In genomic region chr19:12886943-12887747, GRCh38 we compare ENCODE assay signal across 10 cellular contexts. TPM values are rescaled to one million over a fixed set of nuclear protein-coding genes. Genes with fewer than 3 reads are reported as not detected.
A peak's percentile ranks its signal among the peaks of the same experiment; 100 is the strongest.
DNase-seq lines count a peak whose midpoint lies in the region; ATAC-seq and FAIRE-seq lines count a peak whose summit lies in the region.
"Had no signal": no experiment of that assay in that cellular context is flagged by ENCODE, and none has a peak within 500 bp of the region (broad histone marks: within the 10 kb centered on the region; RNA-seq: fewer than 3 reads in every experiment).

KLF1 (minus strand) TSS chr19:12887201; CDS start chr19:12887140, 61 bp downstream.

- no peak for DNase-seq in activated CD8-positive, alpha-beta memory T cell treated with anti-CD3 and anti-CD28 coated beads, Interleukin-2, amount 10 ng/mL, durations not matched to agents 7 days and 5 days
- no peak for DNase-seq in activated CD8-positive, alpha-beta memory T cell treated with anti-CD3 and anti-CD28 coated beads, Interleukin-2, amount 50 U/mL, for 48 hours
- DNase-seq in activated CD4-positive, alpha-beta memory T cell treated with anti-CD3 and anti-CD28 coated beads for 36 hours = no peak
- DNase-seq in urothelium cell line (ENCODE audit: low spot score) = no peak
- no peak for DNase-seq in DMS53 treated with DMSO at 0.1 percent for 48 hours (lab: John Stamatoyannopoulos, UW; ENCODE audit: unreplicated experiment)
- no peak for DNase-seq in NCI-H748 (lab: John Stamatoyannopoulos, UW; ENCODE audit: unreplicated experiment)
- DNase-seq: RPMI8226 had no signal

- H3K36me3 Mint-ChIP-seq in activated CD8-positive, alpha-beta memory T cell treated with anti-CD3 and anti-CD28 coated beads, Interleukin-2, amount 10 ng/mL, durations not matched to agents 7 days and 5 days = peaks cover 5% of the 10 kb centered on the region
- peaks cover 2% of the 10 kb centered on the region for H3K36me3 Mint-ChIP-seq in activated CD4-positive, alpha-beta memory T cell treated with anti-CD3 and anti-CD28 coated beads for 36 hours
- no peaks in the 10 kb centered on the region for H3K36me3 Mint-ChIP-seq in stimulated activated memory B cell treated with anti-CD40 and anti-IgM and Interleukin-4, amounts not matched to agents 10 μg/mL and 1 μg/mL and 100 μg/mL, for 72 hours

- CTCF ChIA-PET in activated CD8-positive, alpha-beta memory T cell treated with anti-CD3 and anti-CD28 coated beads, Interleukin-2, amount 10 ng/mL, durations not matched to agents 7 days and 5 days (lab: Charles Lee) = interaction anchor here (0.9 to 10.6 kb wide), 7 partner anchors 25 to 126 kb away, joined by 3 to 163 read pairs (median 4); no protein-coding TSS in a partner anchor
- CTCF ChIA-PET in activated CD4-positive, alpha-beta memory T cell treated with anti-CD3 and anti-CD28 coated beads for 36 hours (lab: Charles Lee) = interaction anchor here (1.0 to 3.0 kb wide), 2 partner anchors 45 to 78 kb away, joined by 3 to 33 read pairs; no protein-coding TSS in a partner anchor

- no peak for ATAC-seq in activated CD8-positive, alpha-beta memory T cell treated with anti-CD3 and anti-CD28 coated beads, Interleukin-2, amount 10 ng/mL, durations not matched to agents 7 days and 5 days
- no peak for ATAC-seq in stimulated activated memory B cell treated with anti-CD40 and anti-IgM and Interleukin-4, amounts not matched to agents 10 μg/mL and 1 μg/mL and 100 μg/mL, for 72 hours

- POLR2A ChIA-PET in activated CD4-positive, alpha-beta memory T cell treated with anti-CD3 and anti-CD28 coated beads for 36 hours (lab: Charles Lee) = interaction anchor here (1.4 kb wide), 1 partner anchor 46 kb away, joined by 3 read pairs; the partner anchor contains the start of gene FARSA

- no peak for FAIRE-seq in urothelium cell line (lab: Jason Lieb, UNC)

- H3K4me1 Mint-ChIP-seq in activated CD8-positive, alpha-beta memory T cell treated with anti-CD3 and anti-CD28 coated beads, Interleukin-2, amount 10 ng/mL, durations not matched to agents 7 days and 5 days = peaks cover 41% of the 10 kb centered on the region
- H3K4me1 Mint-ChIP-seq in activated CD4-positive, alpha-beta memory T cell treated with anti-CD3 and anti-CD28 coated beads for 36 hours (ENCODE audit: low read depth) = peaks cover 36% of the 10 kb centered on the region
- peaks cover 35% of the 10 kb centered on the region for H3K4me1 Mint-ChIP-seq in stimulated activated memory B cell treated with anti-CD40 and anti-IgM and Interleukin-4, amounts not matched to agents 10 μg/mL and 1 μg/mL and 100 μg/mL, for 72 hours

- H3K27me3 Mint-ChIP-seq in activated CD8-positive, alpha-beta memory T cell treated with anti-CD3 and anti-CD28 coated beads, Interleukin-2, amount 10 ng/mL, durations not matched to agents 7 days and 5 days = no peaks in the 10 kb centered on the region
- no peaks in the 10 kb centered on the region for H3K27me3 Mint-ChIP-seq in activated CD4-positive, alpha-beta memory T cell treated with anti-CD3 and anti-CD28 coated beads for 36 hours
- no peaks in the 10 kb centered on the region for H3K27me3 Mint-ChIP-seq in stimulated activated memory B cell treated with anti-CD40 and anti-IgM and Interleukin-4, amounts not matched to agents 10 μg/mL and 1 μg/mL and 100 μg/mL, for 72 hours

- H3K27ac Mint-ChIP-seq in activated CD8-positive, alpha-beta memory T cell treated with anti-CD3 and anti-CD28 coated beads, Interleukin-2, amount 10 ng/mL, durations not matched to agents 7 days and 5 days = peak within 1 kb of the TSS; percentile 19
- H3K27ac Mint-ChIP-seq in activated CD4-positive, alpha-beta memory T cell treated with anti-CD3 and anti-CD28 coated beads for 36 hours = peak within 1 kb of the TSS; percentile 15
- no peak within 1 kb of the TSS for H3K27ac Mint-ChIP-seq in stimulated activated memory B cell treated with anti-CD40 and anti-IgM and Interleukin-4, amounts not matched to agents 10 μg/mL and 1 μg/mL and 100 μg/mL, for 72 hours

- peak within 1 kb of the TSS; percentile 19 for H3K4me3 Mint-ChIP-seq in activated CD8-positive, alpha-beta memory T cell treated with anti-CD3 and anti-CD28 coated beads, Interleukin-2, amount 10 ng/mL, durations not matched to agents 7 days and 5 days
- peak within 1 kb of the TSS; percentile 27 for H3K4me3 Mint-ChIP-seq in activated CD4-positive, alpha-beta memory T cell treated with anti-CD3 and anti-CD28 coated beads for 36 hours
- peak within 1 kb of the TSS; percentile 44 for H3K4me3 Mint-ChIP-seq in stimulated activated memory B cell treated with anti-CD40 and anti-IgM and Interleukin-4, amounts not matched to agents 10 μg/mL and 1 μg/mL and 100 μg/mL, for 72 hours

- intact Hi-C loops in activated CD4-positive, alpha-beta memory T cell treated with anti-CD3 and anti-CD28 coated beads for 36 hours (cut with micrococcal nuclease) = no loop called here

- H3K4me3 ChIP-seq in iPS-11a (ENCODE audit: low read depth, low read length) = peak within 1 kb of the TSS; percentile 60

- peaks cover 3% of the 10 kb centered on the region for H3K9me3 Mint-ChIP-seq in activated CD8-positive, alpha-beta memory T cell treated with anti-CD3 and anti-CD28 coated beads, Interleukin-2, amount 10 ng/mL, durations not matched to agents 7 days and 5 days (ENCODE audit: low read depth)
- peaks cover 9% of the 10 kb centered on the region for H3K9me3 Mint-ChIP-seq in activated CD4-positive, alpha-beta memory T cell treated with anti-CD3 and anti-CD28 coated beads for 36 hours
- no peaks in the 10 kb centered on the region for H3K9me3 Mint-ChIP-seq in stimulated activated memory B cell treated with anti-CD40 and anti-IgM and Interleukin-4, amounts not matched to agents 10 μg/mL and 1 μg/mL and 100 μg/mL, for 72 hours

RNA-seq across cellular contexts. Expression of gene KLF1, which starts in this region (rescaled TPM):
- under 1 TPM; 0.29 to 0.45 TPM for total RNA-seq in activated CD8-positive, alpha-beta memory T cell treated with anti-CD3 and anti-CD28 coated beads, Interleukin-2, amount 10 ng/mL, durations not matched to agents 7 days and 5 days
- under 1 TPM; 0.12 to 0.19 TPM for total RNA-seq in activated CD4-positive, alpha-beta memory T cell treated with anti-CD3 and anti-CD28 coated beads for 36 hours
- total RNA-seq: renal cortical epithelial cell had no signal
